Comparison of ENCODE assay signal across 7 cellular contexts in the genomic region with DNA sequence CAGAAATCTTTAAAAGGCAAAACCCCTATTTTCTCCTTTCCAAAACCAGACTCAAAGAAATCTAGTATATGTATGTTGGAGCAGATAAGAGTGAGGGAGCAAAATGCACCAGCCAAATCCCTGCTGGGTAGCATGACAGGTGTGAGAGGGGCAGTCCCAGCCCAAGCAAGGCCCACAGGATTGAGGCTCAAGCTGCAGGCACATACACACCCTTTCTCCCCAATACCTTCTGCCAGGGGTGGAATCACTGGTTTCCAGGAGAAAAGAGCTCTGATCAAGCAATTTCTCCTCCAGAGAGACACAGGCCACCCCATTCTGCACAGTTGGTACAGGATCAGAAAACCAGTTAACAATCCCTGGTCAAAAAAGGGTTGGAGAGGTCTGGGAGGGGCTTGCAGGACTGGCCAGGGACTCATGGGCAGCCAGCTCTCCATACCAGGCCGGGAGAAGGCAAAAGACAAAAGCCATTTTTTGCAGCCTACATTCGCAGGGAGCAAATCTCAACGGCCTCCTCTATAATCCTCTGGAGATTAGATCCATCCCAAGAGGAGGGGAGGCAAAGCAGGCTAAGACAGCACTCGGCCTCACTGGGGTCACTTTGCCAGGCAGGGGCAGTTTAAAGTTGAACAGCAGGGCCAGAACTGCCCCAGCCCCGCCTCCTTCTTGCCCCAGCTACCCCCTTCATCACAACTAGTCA. TPM values are rescaled to one million over a fixed set of nuclear protein-coding genes. Genes with fewer than 3 reads are reported as not detected.
A peak's percentile ranks its signal among the peaks of the same experiment; 100 is the strongest.
DNase-seq lines count a peak whose midpoint lies in the region; ATAC-seq and TF ChIP-seq lines count a peak whose summit lies in the region.

No MANE protein-coding gene starts in this region.

- no CpG with 5 or more reads among the region's 5 CpGs for WGBS in H9 (ENCODE audit: extremely low coverage, insufficient read length, low lambda C conversion rate)
- whole genome bisulfite sequencing in right cardiac atrium = 4% methylated on average over 5 of the region's 5 CpGs
- WGBS in smooth muscle cell (ENCODE audit: low lambda C conversion rate) = 5% methylated on average over 5 of the region's 5 CpGs

- peaks cover 14% of the 10 kb centered on the region for H3K4me1 ChIP-seq in H9 (ENCODE audit: insufficient read depth, low read length)
- peaks cover 11% of the 10 kb centered on the region for H3K4me1 ChIP-seq in right cardiac atrium (ENCODE audit: control insufficient read depth, insufficient read depth, low read length)
- peaks cover 37% of the 10 kb centered on the region for H3K4me1 ChIP-seq in smooth muscle cell (ENCODE audit: low read depth)

- ATAC-seq in right cardiac atrium = no peak
- no peak for ATAC-seq in HG02588 (IDR thresholded peaks at IDR 0.05; ENCODE audit: unreplicated experiment)
- ATAC-seq in GM18520 (IDR thresholded peaks at IDR 0.05; ENCODE audit: unreplicated experiment) = no peak

- no peaks in the 10 kb centered on the region for H3K27me3 Mint-ChIP-seq in H9 (ENCODE audit: low read depth)

- intact Hi-C loops in right cardiac atrium (cut with DNase I) = no loop called here

- peaks cover 24% of the 10 kb centered on the region for H3K23me2 ChIP-seq in H9 (ENCODE audit: insufficient read length, low read depth, low read length, poor library complexity, severe bottlenecking)

- no peak overlapping the region for H4K8ac ChIP-seq in H9 (replicated peaks; ENCODE audit: insufficient read length, low read depth, low read length)

- peaks cover 30% of the 10 kb centered on the region for H3K79me1 ChIP-seq in H9 (ENCODE audit: insufficient read depth, low read depth, low read length, poor library complexity, severe bottlenecking)

- H3K4me3 ChIP-seq in right cardiac atrium (ENCODE audit: low read length) (peak overlapping the region; percentile 96), smooth muscle cell (peak overlapping the region; percentile 87)

- no peaks in the 10 kb centered on the region for H3K9me3 ChIP-seq in H9 (ENCODE audit: control insufficient read depth, low read depth, low read length)
- no peaks in the 10 kb centered on the region for H3K9me3 ChIP-seq in right cardiac atrium (ENCODE audit: control insufficient read depth, low read length)
- no peaks in the 10 kb centered on the region for H3K9me3 ChIP-seq in smooth muscle cell (replicated peaks; ENCODE audit: low read depth)

- H3K79me2 ChIP-seq in H9 (ENCODE audit: insufficient read depth, low read length) (peaks cover 48% of the 10 kb centered on the region), smooth muscle cell (ENCODE audit: low read depth) (peaks cover 68% of the 10 kb centered on the region)

- H3K36me3 Mint-ChIP-seq in H9 (ENCODE audit: insufficient read depth in 1 of 3, low read depth in 3 of 3) = peaks cover 20 to 28% (median 25%) of the 10 kb centered on the region in 3 experiments

- H4K5ac ChIP-seq in H9 (ENCODE audit: insufficient read length, low read depth, low read length) = no peak overlapping the region

- no peak overlapping the region for H3K56ac ChIP-seq in H9 (ENCODE audit: insufficient read length, low read depth, low read length)

- H3K23ac ChIP-seq in H9 (ENCODE audit: insufficient read length, low read depth, low read length) = no peak overlapping the region

- no peak overlapping the region for H3K18ac ChIP-seq in H9 (ENCODE audit: insufficient read length, low read depth, low read length)

- H2BK120ac ChIP-seq in H9 (ENCODE audit: low read depth, low read length, poor library complexity, severe bottlenecking) = no peak overlapping the region

- H2AFZ ChIP-seq in H9 (ENCODE audit: low read length) = no peak overlapping the region
- no peak overlapping the region for H2AFZ ChIP-seq in smooth muscle cell (ENCODE audit: low read depth)

- no peak overlapping the region for H2BK12ac ChIP-seq in H9 (ENCODE audit: insufficient read length, low read depth, low read length)

- no peak overlapping the region for H2BK20ac ChIP-seq in H9 (ENCODE audit: low read depth, low read length, poor library complexity, severe bottlenecking)

- H3K4me1 Mint-ChIP-seq in H9 = peaks cover 50% of the 10 kb centered on the region in 2 experiments

- DNase-seq in H9 (no peak), right cardiac atrium (no peak), smooth muscle cell (lab: John Stamatoyannopoulos, UW; ENCODE audit: unreplicated experiment) (no peak), RKO (ENCODE audit: low spot score) (no peak)

- peaks cover 5% of the 10 kb centered on the region for H3F3A ChIP-seq in smooth muscle cell (ENCODE audit: low read depth)

- no peak for TF ChIP-seq CTCF in H9 (conservative IDR thresholded peaks at IDR 0.05)
- no peak for TF ChIP-seq CTCF in VCaP (conservative IDR thresholded peaks at IDR 0.05)
- no peak for TF ChIP-seq CTCF in smooth muscle cell (IDR thresholded peaks at IDR 0.05; ENCODE audit: borderline replicate concordance, insufficient read depth, poor library complexity, severe bottlenecking)

- H3K27ac Mint-ChIP-seq in H9 = peak overlapping the region in 1 of 3 experiments; percentile 24; a peak in 1 of 7 replicates

- H3K27me3 ChIP-seq in H9 (ENCODE audit: insufficient read depth, low read length) (no peaks in the 10 kb centered on the region), right cardiac atrium (ENCODE audit: control insufficient read depth, insufficient read depth) (no peaks in the 10 kb centered on the region), smooth muscle cell (ENCODE audit: low read depth) (no peaks in the 10 kb centered on the region)

- H3K4me3 Mint-ChIP-seq in H9 = peak overlapping the region; percentile 97

- no peak overlapping the region for H2BK5ac ChIP-seq in H9 (ENCODE audit: insufficient read length, low read length)

- H4K20me1 ChIP-seq in H9 (ENCODE audit: control insufficient read depth, insufficient read depth, insufficient read length) (no peaks in the 10 kb centered on the region), smooth muscle cell (ENCODE audit: low read depth) (peaks cover 61% of the 10 kb centered on the region)

- H3K36me3 ChIP-seq in smooth muscle cell (ENCODE audit: low read depth) = no peaks in the 10 kb centered on the region

- H3K4me2 ChIP-seq in H9 (ENCODE audit: insufficient read depth, insufficient read length, low read length) (peak overlapping the region; percentile 85), smooth muscle cell (peak overlapping the region; percentile 99)

- H3K14ac ChIP-seq in H9 (ENCODE audit: insufficient read depth, low read length) = no peak overlapping the region

- peak overlapping the region; percentile 50 for H3K9ac ChIP-seq in H9 (ENCODE audit: extremely low read depth, insufficient read length, low read length)
- H3K9ac ChIP-seq in smooth muscle cell (ENCODE audit: low read depth) = peak overlapping the region; percentile 98

- H3K4ac ChIP-seq in H9 (ENCODE audit: low read depth, low read length) = no peak overlapping the region

- H2AK5ac ChIP-seq in H9 (ENCODE audit: insufficient read length, low read length) = no peak overlapping the region

- H3K27ac ChIP-seq in H9 (ENCODE audit: insufficient read length, low read depth, low read length) (no peak overlapping the region), VCaP (peak overlapping the region; percentile 99), right cardiac atrium (ENCODE audit: low read length) (peak overlapping the region; percentile 33), smooth muscle cell (ENCODE audit: low read depth) (peak overlapping the region; percentile 89)

- no peak overlapping the region for H4K91ac ChIP-seq in H9 (ENCODE audit: insufficient read length, low read depth, low read length)

- no peaks in the 10 kb centered on the region for H3K9me3 Mint-ChIP-seq in H9

- H3T11ph ChIP-seq in H9 (ENCODE audit: low read length) = no peak overlapping the region

- H2BK15ac ChIP-seq in H9 (ENCODE audit: low read depth, low read length) = no peak overlapping the region

RNA-seq across cellular contexts. Expression of gene KMT2D, which starts 2.1 kb away (rescaled TPM):
- 83.9 and 93.7 TPM in 2 replicates for total RNA-seq in H9 (2021)
- 10 to 100 TPM; 38.8 to 53.5 (median 46.2) TPM for total RNA-seq in right cardiac atrium
- 43.1 TPM for polyA plus RNA-seq in right cardiac atrium
- 22.8 and 25.9 TPM in 2 replicates for total RNA-seq in smooth muscle cell
- polyA plus RNA-seq in smooth muscle cell = 24.6 and 37.2 TPM in 2 replicates

RNA-seq across cellular contexts. Expression of gene RHEBL1, which starts 11.3 kb away (rescaled TPM):
- 4.0 and 4.1 TPM in 2 replicates for total RNA-seq in H9 (2021)
- total RNA-seq in right cardiac atrium = under 1 TPM in 2 of 4 donors, not detected in 2; 0.21 to 0.31 TPM
- 0.59 TPM for polyA plus RNA-seq in right cardiac atrium
- total RNA-seq in smooth muscle cell = 0.76 and 1.3 TPM in 2 replicates
- 2.1 TPM in 2 replicates for polyA plus RNA-seq in smooth muscle cell

RNA-seq across cellular contexts. Expression of gene DHH, which starts 36.1 kb away (rescaled TPM):
- 0.13 and 0.20 TPM in 2 replicates for total RNA-seq in H9 (2021)
- 1 to 10 TPM in 1 of 4 donors, under 1 TPM in 3; 0.35 to 1.7 (median 0.68) TPM for total RNA-seq in right cardiac atrium
- polyA plus RNA-seq in right cardiac atrium = 0.54 TPM
- total RNA-seq in smooth muscle cell = 0.04 TPM in 1 of 2 replicates, not detected in the other
- not detected in 2 replicates for polyA plus RNA-seq in smooth muscle cell

RNA-seq across cellular contexts. Expression of gene PRKAG1, which starts 39.9 kb away (rescaled TPM):
- total RNA-seq in H9 (2021) (34.8 and 36.7 TPM in 2 replicates), right cardiac atrium (10 to 100 TPM; 65.7 to 88.9 (median 80.7) TPM), smooth muscle cell (61.5 and 62.6 TPM in 2 replicates)
- polyA plus RNA-seq in right cardiac atrium (72.4 TPM), smooth muscle cell (39.4 and 42.5 TPM in 2 replicates)

RNA-seq across cellular contexts. Expression of gene LMBR1L, which starts 52.1 kb away (rescaled TPM):
- 50.4 and 55.1 TPM in 2 replicates for total RNA-seq in H9 (2021)
- 10 to 100 TPM; 26.7 to 45.3 (median 34.6) TPM for total RNA-seq in right cardiac atrium
- polyA plus RNA-seq in right cardiac atrium = 25.6 TPM
- 32.4 and 57.3 TPM in 2 replicates for total RNA-seq in smooth muscle cell
- 49.5 and 61.8 TPM in 2 replicates for polyA plus RNA-seq in smooth muscle cell
